In the genomic region with DNA sequence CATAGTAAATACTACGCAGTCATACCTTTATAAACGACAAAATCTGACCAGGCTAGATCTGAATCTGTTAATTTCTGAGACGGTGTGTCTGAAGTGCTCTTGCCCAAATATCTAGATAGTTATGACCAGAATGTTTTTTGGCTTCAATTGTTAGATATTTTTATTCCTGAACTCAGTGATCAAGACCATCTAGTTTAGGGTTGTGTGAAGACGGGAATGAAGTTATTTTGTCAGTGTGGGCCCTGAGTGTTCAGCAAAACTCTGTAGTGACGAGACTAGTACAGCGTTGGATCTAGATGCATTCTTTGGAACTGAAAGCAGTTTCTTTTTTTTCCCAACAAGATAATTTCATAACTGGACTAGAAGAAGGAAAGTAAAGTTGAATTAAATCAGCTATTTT, we compare ENCODE assay signal across 12 cellular contexts. TPM values are rescaled to one million over a fixed set of nuclear protein-coding genes. Genes with fewer than 3 reads are reported as not detected.
DNase-seq lines count a peak whose midpoint lies in the region; ATAC-seq and TF ChIP-seq lines count a peak whose summit lies in the region.
"Had no signal": no experiment of that assay in that cellular context is flagged by ENCODE, and none has a peak within 500 bp of the region (broad histone marks: within the 10 kb centered on the region; RNA-seq: fewer than 3 reads in every experiment).

No MANE protein-coding gene starts in this region.

- TF ChIP-seq CTCF in AG09309 (IDR thresholded peaks at IDR 0.05; ENCODE audit: control insufficient read depth, insufficient read depth, low read depth, low read length, missing control alignments) (no peak), Loucy (conservative IDR thresholded peaks at IDR 0.05; ENCODE audit: low read length) (no peak), neural crest cell (conservative IDR thresholded peaks at IDR 0.05) (no peak), nephron progenitor cell (IDR thresholded peaks at IDR 0.05) (no peak)

- peaks cover 38% of the 10 kb centered on the region for H4K20me1 ChIP-seq in Loucy (ENCODE audit: insufficient read depth, low read length, poor library complexity, severe bottlenecking)

- no peaks in the 10 kb centered on the region for H3K27me3 Mint-ChIP-seq in neural crest cell (ENCODE audit: low read depth)
- peaks cover 4% of the 10 kb centered on the region for H3K27me3 Mint-ChIP-seq in nephron progenitor cell (ENCODE audit: low read depth, poor library complexity)
- H3K27me3 Mint-ChIP-seq: activated CD8-positive, alpha-beta T cell treated with anti-CD3 and anti-CD28 coated beads for 36 hours had no signal

- peak overlapping the region; percentile 20 for H3K4me3 Mint-ChIP-seq in neural crest cell
- no peak overlapping the region for H3K4me3 Mint-ChIP-seq in nephron progenitor cell
- H3K4me3 Mint-ChIP-seq: activated CD8-positive, alpha-beta T cell treated with anti-CD3 and anti-CD28 coated beads for 36 hours had no signal

- H3K9me3 ChIP-seq in Loucy (ENCODE audit: insufficient read depth, low read depth, low read length): no peaks in the 10 kb centered on the region

- H3K9me3 Mint-ChIP-seq in neural crest cell (no peaks in the 10 kb centered on the region), nephron progenitor cell (no peaks in the 10 kb centered on the region)
- H3K9me3 Mint-ChIP-seq: activated CD8-positive, alpha-beta T cell treated with anti-CD3 and anti-CD28 coated beads for 36 hours had no signal

- ATAC-seq in HG03159 (IDR thresholded peaks at IDR 0.05; ENCODE audit: unreplicated experiment): no peak
- no peak for ATAC-seq in HG02852 (IDR thresholded peaks at IDR 0.05; ENCODE audit: unreplicated experiment)
- ATAC-seq: activated CD8-positive, alpha-beta T cell treated with anti-CD3 and anti-CD28 coated beads for 36 hours had no signal

- peak overlapping the region; percentile 82 for H3K4me2 ChIP-seq in Loucy (ENCODE audit: low read depth, low read length, poor library complexity, severe bottlenecking)
- H3K4me2 ChIP-seq: KMS-11 had no signal

- H3K4me1 Mint-ChIP-seq in neural crest cell (peaks cover 40% of the 10 kb centered on the region), nephron progenitor cell (peaks cover 51% of the 10 kb centered on the region)

- H3K36me3 Mint-ChIP-seq in neural crest cell (ENCODE audit: low read depth) (peaks cover 4% of the 10 kb centered on the region), nephron progenitor cell (ENCODE audit: low read depth) (peaks cover 8% of the 10 kb centered on the region)

- H3K9me2 ChIP-seq in Loucy (replicated peaks; ENCODE audit: low read depth, low read length): no peaks in the 10 kb centered on the region

- no peaks in the 10 kb centered on the region for H3K27me3 ChIP-seq in Loucy (ENCODE audit: insufficient read depth, low read length, poor library complexity, severe bottlenecking)

- no peaks in the 10 kb centered on the region for H3K36me3 ChIP-seq in Loucy (ENCODE audit: insufficient read depth, low read length)

- H3K27ac Mint-ChIP-seq in neural crest cell (ENCODE audit: unreplicated experiment): no peak overlapping the region
- H3K27ac Mint-ChIP-seq in nephron progenitor cell: no peak overlapping the region
- H3K27ac Mint-ChIP-seq: activated CD8-positive, alpha-beta T cell treated with anti-CD3 and anti-CD28 coated beads for 36 hours had no signal

- peak overlapping the region; percentile 15 for H3K9ac ChIP-seq in Loucy (ENCODE audit: low read depth, low read length, poor library complexity, severe bottlenecking)
- H3K9ac ChIP-seq: KMS-11 had no signal

- no peak overlapping the region for H2AFZ ChIP-seq in Loucy (ENCODE audit: low read length)

- peaks cover 52% of the 10 kb centered on the region for H3K4me1 ChIP-seq in Loucy (ENCODE audit: insufficient read depth, low read length, poor library complexity, severe bottlenecking)

- H3F3A ChIP-seq in Loucy (ENCODE audit: low read depth): no peaks in the 10 kb centered on the region

- peaks cover 54% of the 10 kb centered on the region for H3K79me2 ChIP-seq in Loucy (ENCODE audit: insufficient read depth, low read length)

- no peak for DNase-seq in AG09309 (ENCODE audit: low read depth)
- DNase-seq in cerebellar cortex (ENCODE audit: low spot score): peak; percentile 55
- no peak for DNase-seq in neural crest cell (ENCODE audit: low read depth, low spot score)
- DNase-seq in cerebellum (ENCODE audit: low spot score): no peak
- DNase-seq in nephron progenitor cell: no peak
- DNase-seq: activated CD8-positive, alpha-beta T cell treated with anti-CD3 and anti-CD28 coated beads for 36 hours; central memory CD4-positive, alpha-beta T cell; DMS53 had no signal

- H3K4me3 ChIP-seq in AG09309 (ENCODE audit: control insufficient read depth, low read depth, low read length) (peak overlapping the region; percentile 17), Loucy (ENCODE audit: low read length, poor library complexity, severe bottlenecking) (peak overlapping the region; percentile 78)

RNA-seq across cellular contexts. Expression of a gene that starts 3.1 kb away (rescaled TPM):
- total RNA-seq in neural crest cell (10.7 and 12.4 TPM in 2 replicates), cerebellum (51.9 TPM)
